ENCODE assay signal across 2 cellular contexts in genomic region chr19:55646889-55647731, GRCh38.
TF ChIP-seq lines count a peak whose summit lies in the region.

No MANE protein-coding gene starts in this region.

TF ChIP-seq in GM23338, 12 proteins besides CTCF, POLR2A, EP300 and RAD21 (continued from another document):
- no peak for TF ChIP-seq ETS1 (IDR thresholded peaks at IDR 0.05)
TF ChIP-seq in GM23338: peak in this region for 1.

TF ChIP-seq in HEK293T, 16 proteins besides CTCF, POLR2A, EP300 and RAD21 (continued from another document):
- TF ChIP-seq BHLHE40 (IDR thresholded peaks at IDR 0.05; ENCODE audit: borderline replicate concordance) (no peak), HDGF (IDR thresholded peaks at IDR 0.05; ENCODE audit: borderline replicate concordance) (no peak), TARDBP (IDR thresholded peaks at IDR 0.05) (no peak)
TF ChIP-seq in HEK293T: peak in this region for 0.
